8 cellular contexts compared by ENCODE assay signal in genomic region chr2:65820454-65820853, GRCh38.
"Had no signal": no experiment of that assay in that cellular context is flagged by ENCODE, and none has a peak within 500 bp of the region (broad histone marks: within the 10 kb centered on the region; RNA-seq: fewer than 3 reads in every experiment).

No MANE protein-coding gene starts in this region.

- H3K27ac ChIP-seq: GM23248, HL-60 had no signal

- H3K4me3 Mint-ChIP-seq: HFFc6, IgD-negative memory B cell had no signal

- H3K9ac ChIP-seq: GM23248 had no signal

- H3K4me3 ChIP-seq: GM23248, HAP-1 had no signal

- H3K36me3 ChIP-seq: HAP-1 had no signal

- H3K4me1 Mint-ChIP-seq: IgD-negative memory B cell had no signal

- H3K36me3 Mint-ChIP-seq: IgD-negative memory B cell had no signal

- H3K27ac Mint-ChIP-seq: HFFc6, IgD-negative memory B cell had no signal

- H3K9me3 ChIP-seq: HAP-1 had no signal

- H3K4me1 ChIP-seq: HAP-1 had no signal

- DNase-seq: GM23248, GOT3, H7, HFFc6, KG1 had no signal

- H3K9me3 Mint-ChIP-seq: HFFc6 had no signal
